In the genomic region with DNA sequence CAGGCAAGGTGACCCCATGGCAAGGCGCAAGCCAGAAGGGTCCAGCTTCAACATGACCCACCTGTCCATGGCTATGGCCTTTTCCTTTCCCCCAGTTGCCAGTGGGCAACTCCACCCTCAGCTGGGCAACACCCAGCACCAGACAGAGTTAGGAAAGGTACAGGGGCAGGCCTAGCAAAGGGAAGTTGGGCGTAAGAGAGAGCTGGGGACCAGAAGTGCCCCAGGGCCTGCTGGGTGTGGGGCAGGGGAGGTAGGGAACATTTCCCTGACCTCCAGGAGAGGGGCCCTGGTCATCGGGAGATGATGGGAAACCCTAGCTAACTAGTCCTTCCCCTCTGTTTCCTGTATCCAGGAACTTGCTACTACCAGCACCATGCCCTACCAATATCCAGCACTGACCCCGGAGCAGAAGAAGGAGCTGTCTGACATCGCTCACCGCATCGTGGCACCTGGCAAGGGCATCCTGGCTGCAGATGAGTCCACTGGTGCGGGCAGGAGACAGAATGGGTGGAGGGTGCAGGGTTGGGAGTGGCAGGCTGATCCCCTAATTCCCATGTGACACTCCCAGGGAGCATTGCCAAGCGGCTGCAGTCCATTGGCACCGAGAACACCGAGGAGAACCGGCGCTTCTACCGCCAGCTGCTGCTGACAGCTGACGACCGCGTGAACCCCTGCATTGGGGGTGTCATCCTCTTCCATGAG, we compare ENCODE assay signal across 8 cellular contexts. TPM values are rescaled to one million over a fixed set of nuclear protein-coding genes. Genes with fewer than 3 reads are reported as not detected.
DNase-seq lines count a peak whose midpoint lies in the region; ATAC-seq, FAIRE-seq and TF ChIP-seq lines count a peak whose summit lies in the region.
"Had no signal": no experiment of that assay in that cellular context is flagged by ENCODE, and none has a peak within 500 bp of the region (broad histone marks: within the 10 kb centered on the region; RNA-seq: fewer than 3 reads in every experiment).

No MANE protein-coding gene starts in this region.

- 70 to 72% methylated on average over 8 to 15 of the region's 17 CpGs for WGBS in tibial nerve, 2 donors

- H3K4me3 ChIP-seq in left ventricle myocardium inferior (peak overlapping the region; percentile 93), tibial nerve (peak overlapping the region; percentile 65 to 92 (median 80))

- no peak for FAIRE-seq in urothelium cell line (lab: Jason Lieb, UNC)
- FAIRE-seq: G401.6 had no signal

- peaks cover 48% of the 10 kb centered on the region for H3K4me1 Mint-ChIP-seq in activated T-cell treated with anti-CD3 and anti-CD28 coated beads, Interleukin-2, amount 50 U/mL, for 24 hours (ENCODE audit: low read depth)

- no peak for DNase-seq in activated T-cell treated with anti-CD3 and anti-CD28 coated beads, Interleukin-2, amount 50 U/mL, for 24 hours
- DNase-seq in activated T-cell treated with anti-CD3 and anti-CD28 coated beads for 4 hours (no peak), left ventricle myocardium inferior (peak; percentile 55), tibial nerve (ENCODE audit: low spot score in 2 of 2) (no peak), urothelium cell line (ENCODE audit: low spot score) (no peak)

- peak overlapping the region; percentile 99 for H3K4me3 Mint-ChIP-seq in activated T-cell treated with anti-CD3 and anti-CD28 coated beads, Interleukin-2, amount 50 U/mL, for 24 hours

- intact Hi-C loops in left ventricle myocardium inferior (cut with micrococcal nuclease): no loop called here

- ATAC-seq in GM18858 (IDR thresholded peaks at IDR 0.05; ENCODE audit: unreplicated experiment): no peak

- H3K9me3 Mint-ChIP-seq in activated T-cell treated with anti-CD3 and anti-CD28 coated beads, Interleukin-2, amount 50 U/mL, for 24 hours: no peaks in the 10 kb centered on the region

- H3K36me3 ChIP-seq in left ventricle myocardium inferior (peaks cover 54% of the 10 kb centered on the region), tibial nerve (peaks cover 3 to 53% (median 30%) of the 10 kb centered on the region in 3 donors)

- H3K4me1 ChIP-seq in left ventricle myocardium inferior: peaks cover 87% of the 10 kb centered on the region
- H3K4me1 ChIP-seq in tibial nerve: peaks cover 5 to 62% (median 42%) of the 10 kb centered on the region in 4 donors

- H3K27ac ChIP-seq in left ventricle myocardium inferior (replicated peaks): peak overlapping the region; percentile 100
- peak overlapping the region; percentile 90 to 98 (median 94) for H3K27ac ChIP-seq in tibial nerve

- TF ChIP-seq POLR2A in tibial nerve (IDR thresholded peaks at IDR 0.05): no peak

- H3K27me3 Mint-ChIP-seq in activated T-cell treated with anti-CD3 and anti-CD28 coated beads, Interleukin-2, amount 50 U/mL, for 24 hours: no peaks in the 10 kb centered on the region

- H3K27me3 ChIP-seq in left ventricle myocardium inferior (ENCODE audit: low read depth) (no peaks in the 10 kb centered on the region), tibial nerve (no peaks in the 10 kb centered on the region)

- peaks cover 78% of the 10 kb centered on the region for H3K36me3 Mint-ChIP-seq in activated T-cell treated with anti-CD3 and anti-CD28 coated beads, Interleukin-2, amount 50 U/mL, for 24 hours (ENCODE audit: low read depth)

- peak overlapping the region; percentile 99 for H3K27ac Mint-ChIP-seq in activated T-cell treated with anti-CD3 and anti-CD28 coated beads, Interleukin-2, amount 50 U/mL, for 24 hours

- H3K9me3 ChIP-seq in left ventricle myocardium inferior (replicated peaks) (no peaks in the 10 kb centered on the region), tibial nerve (no peaks in the 10 kb centered on the region)

- no peak for TF ChIP-seq CTCF in left ventricle myocardium inferior (IDR thresholded peaks at IDR 0.05; ENCODE audit: borderline replicate concordance)
- no peak for TF ChIP-seq CTCF in tibial nerve (IDR thresholded peaks at IDR 0.05)

- TF ChIP-seq EP300 in tibial nerve (IDR thresholded peaks at IDR 0.05): no peak

RNA-seq across cellular contexts. Expression of a gene that starts 1.5 kb away (rescaled TPM):
- 3,337 TPM for total RNA-seq in left ventricle myocardium inferior
- 100 to 1,000 TPM; 474 to 649 (median 487) TPM for total RNA-seq in tibial nerve

RNA-seq across cellular contexts. Expression of a gene that starts 8.8 kb away (rescaled TPM):
- total RNA-seq in left ventricle myocardium inferior (32.2 TPM), tibial nerve (10 to 100 TPM; 21.1 to 54.3 (median 34.3) TPM)

RNA-seq across cellular contexts. Expression of a gene that starts 24.7 kb away (rescaled TPM):
- 1.0 TPM for total RNA-seq in left ventricle myocardium inferior
- 1 to 10 TPM in 1 of 4 donors, under 1 TPM in 2, not detected in 1; 0.66 to 1.5 (median 0.84) TPM for total RNA-seq in tibial nerve

RNA-seq across cellular contexts. Expression of a gene that starts 29.0 kb away (rescaled TPM):
- 54.4 TPM for total RNA-seq in left ventricle myocardium inferior
- 100 to 1,000 TPM in 2 of 4 donors, 10 to 100 TPM in 2; 81.9 to 197 (median 122) TPM for total RNA-seq in tibial nerve

RNA-seq across cellular contexts. Expression of a gene that starts 36.0 kb away (rescaled TPM):
- total RNA-seq in left ventricle myocardium inferior: not detected
- total RNA-seq in tibial nerve: not detected
- total RNA-seq: dermis microvascular lymphatic vessel endothelial cell had no signal
